Comparison of ENCODE assay signal across 1 cellular context in the genomic region with DNA sequence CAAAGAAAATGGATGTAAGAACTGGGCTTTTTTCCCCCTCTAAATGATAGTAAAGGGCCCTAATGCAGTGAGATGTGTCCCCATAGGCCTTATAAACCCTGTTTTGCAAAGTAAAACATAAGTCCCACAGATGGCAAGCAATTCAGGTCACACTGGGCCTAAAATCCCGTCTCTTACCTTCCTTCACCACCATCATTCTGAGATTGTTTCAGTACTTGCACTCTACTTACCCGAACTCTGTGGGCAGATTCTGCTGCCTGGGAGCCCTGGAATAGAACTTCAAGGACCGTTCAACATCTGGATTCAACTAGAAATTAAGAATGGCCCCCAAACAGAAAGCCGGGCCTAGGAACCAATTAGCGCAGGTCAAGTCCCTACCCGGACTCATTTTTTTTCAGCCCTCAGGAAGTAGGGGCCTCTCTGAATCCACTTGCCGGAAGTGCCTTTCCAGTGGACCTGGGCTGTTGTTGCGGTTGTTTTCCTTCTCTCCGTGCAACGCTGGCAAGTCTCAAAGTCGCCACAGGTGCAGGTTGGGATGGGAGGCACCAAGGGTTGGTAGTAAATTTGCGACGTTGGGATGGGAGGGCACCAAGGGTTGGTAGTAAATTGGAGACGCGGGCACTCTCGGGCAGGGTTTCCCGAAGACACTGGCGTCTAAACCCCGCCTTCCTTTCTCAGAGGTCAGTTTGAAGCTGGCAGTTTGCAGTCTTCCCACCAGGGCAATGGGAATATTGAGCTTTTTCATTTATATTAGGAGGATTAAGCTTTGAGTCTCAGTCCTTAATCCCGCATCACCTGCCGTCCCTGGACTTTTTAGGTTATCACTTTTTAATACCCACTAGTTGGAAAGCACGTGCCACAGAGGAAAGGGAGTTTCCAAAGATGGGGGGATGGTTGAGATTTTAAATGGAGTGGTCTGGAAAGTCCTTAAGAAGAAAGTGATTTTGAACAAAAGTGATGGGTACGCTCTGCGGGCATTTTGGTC.
A peak's percentile ranks its signal among the peaks of the same experiment; 100 is the strongest.
TF ChIP-seq lines count a peak whose summit lies in the region.

A gene with protein sequence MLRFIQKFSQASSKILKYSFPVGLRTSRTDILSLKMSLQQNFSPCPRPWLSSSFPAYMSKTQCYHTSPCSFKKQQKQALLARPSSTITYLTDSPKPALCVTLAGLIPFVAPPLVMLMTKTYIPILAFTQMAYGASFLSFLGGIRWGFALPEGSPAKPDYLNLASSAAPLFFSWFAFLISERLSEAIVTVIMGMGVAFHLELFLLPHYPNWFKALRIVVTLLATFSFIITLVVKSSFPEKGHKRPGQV (plus strand): TSS at position 429 of the 985 bp plus-strand sequence. CDS start 2,888 bp downstream, outside the sequence.

TF ChIP-seq in HepG2, 621 proteins besides CTCF, POLR2A, EP300 and RAD21 (continued from another document and continues in another):
- TF ChIP-seq, protein P1, sequence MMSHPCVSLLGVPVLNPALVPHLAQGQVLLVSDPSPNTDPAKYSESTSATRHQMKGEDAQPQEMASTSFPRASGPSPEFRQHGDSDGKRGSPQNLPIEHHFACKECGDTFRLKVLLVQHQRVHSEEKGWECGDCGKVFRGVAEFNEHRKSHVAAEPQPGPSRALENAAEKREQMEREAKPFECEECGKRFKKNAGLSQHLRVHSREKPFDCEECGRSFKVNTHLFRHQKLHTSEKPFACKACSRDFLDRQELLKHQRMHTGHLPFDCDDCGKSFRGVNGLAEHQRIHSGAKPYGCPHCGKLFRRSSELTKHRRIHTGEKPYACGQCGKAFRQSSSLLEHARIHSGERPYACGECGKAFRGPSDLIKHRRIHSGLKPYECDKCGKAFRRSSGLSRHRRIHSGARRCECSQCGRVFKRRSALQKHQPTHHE (CRISPR knock-in tag; IDR thresholded peaks at IDR 0.05; ENCODE audit: borderline replicate concordance): 0 out of 2 replicates have a peak, but pooled peaks have one; percentile 45
- TF ChIP-seq ZNF367 (CRISPR knock-in tag; IDR thresholded peaks at IDR 0.05; ENCODE audit: borderline replicate concordance) (0 out of 2 replicates have a peak, but pooled peaks have one; percentile 31), ZNF614 (CRISPR knock-in tag; IDR thresholded peaks at IDR 0.05; ENCODE audit: borderline replicate concordance) (peak; percentile 42; the same call in 1 of the 2 replicates), ZNF788 (CRISPR knock-in tag; IDR thresholded peaks at IDR 0.05; ENCODE audit: borderline replicate concordance) (peak; percentile 44; the same call in 1 of the 2 replicates), ZNF816 (CRISPR knock-in tag; IDR thresholded peaks at IDR 0.05; ENCODE audit: borderline replicate concordance) (no peak; the same call in 1 of the 2 replicates), TOPORS (CRISPR knock-in tag; IDR thresholded peaks at IDR 0.05) (no peak), ATRX (CRISPR knock-in tag; IDR thresholded peaks at IDR 0.05; ENCODE audit: borderline replicate concordance) (no peak), ZNF263 (CRISPR knock-in tag; IDR thresholded peaks at IDR 0.05) (no peak), NR2F2 (IDR thresholded peaks at IDR 0.05; ENCODE audit: borderline replicate concordance, low read depth) (peak; percentile 61; the same call in 1 of the 2 replicates), ZNF703 (CRISPR knock-in tag; IDR thresholded peaks at IDR 0.05; ENCODE audit: borderline replicate concordance) (no peak), ADNP (CRISPR knock-in tag; IDR thresholded peaks at IDR 0.05) (no peak), MBD4 (IDR thresholded peaks at IDR 0.05; ENCODE audit: borderline replicate concordance, low read length) (no peak), MTF1 (CRISPR knock-in tag; IDR thresholded peaks at IDR 0.05) (no peak), SMARCC2 (IDR thresholded peaks at IDR 0.05) (no peak), NR3C1 (CRISPR knock-in tag; IDR thresholded peaks at IDR 0.05) (no peak), ZNF572 (CRISPR knock-in tag; IDR thresholded peaks at IDR 0.05) (0 out of 2 replicates have a peak, but pooled peaks have one; percentile 69), ZNF781 (CRISPR knock-in tag; IDR thresholded peaks at IDR 0.05; ENCODE audit: borderline replicate concordance, not compliant biosample characterization) (peak; percentile 81), ZNF577 (CRISPR knock-in tag; IDR thresholded peaks at IDR 0.05; ENCODE audit: borderline replicate concordance, low read depth) (no peak), IKZF4 (CRISPR knock-in tag; IDR thresholded peaks at IDR 0.05; ENCODE audit: borderline replicate concordance, low read depth, not compliant biosample characterization) (no peak), DPF2 (CRISPR knock-in tag; IDR thresholded peaks at IDR 0.05; ENCODE audit: borderline replicate concordance, low read depth) (no peak), ZNF160 (CRISPR knock-in tag; IDR thresholded peaks at IDR 0.05) (0 out of 2 replicates have a peak, but pooled peaks have one; percentile 55), ZNF143 (CRISPR knock-in tag; IDR thresholded peaks at IDR 0.05) (peak; percentile 79), ZNF296 (CRISPR knock-in tag; conservative IDR thresholded peaks at IDR 0.05) (no peak), SNAPC2 (CRISPR knock-in tag; IDR thresholded peaks at IDR 0.05) (peak; percentile 71; the same call in 1 of the 2 replicates), ZNF629 (CRISPR knock-in tag; conservative IDR thresholded peaks at IDR 0.05) (peak; percentile 94), ARID2 (CRISPR knock-in tag; IDR thresholded peaks at IDR 0.05; ENCODE audit: borderline replicate concordance) (peak; percentile 88; the same call in 1 of the 2 replicates), FOXO1 (CRISPR knock-in tag; IDR thresholded peaks at IDR 0.05) (peak; percentile 60), FOXP1 (IDR thresholded peaks at IDR 0.05) (no peak), FOXP1 (CRISPR knock-in tag; IDR thresholded peaks at IDR 0.05) (peak; percentile 57), PITX1 (CRISPR knock-in tag; IDR thresholded peaks at IDR 0.05) (peak; percentile 63; the same call in 1 of the 2 replicates), ATF7-NPFF (CRISPR knock-in tag; IDR thresholded peaks at IDR 0.05; ENCODE audit: low read depth) (peak; percentile 40; the same call in 1 of the 2 replicates), EED (CRISPR knock-in tag; IDR thresholded peaks at IDR 0.05) (no peak), ZSCAN22 (CRISPR knock-in tag; IDR thresholded peaks at IDR 0.05) (no peak), ZEB1 (IDR thresholded peaks at IDR 0.05; ENCODE audit: insufficient replicate concordance, low read depth) (peak; percentile 78), ZNF10 (CRISPR knock-in tag; IDR thresholded peaks at IDR 0.05; ENCODE audit: borderline replicate concordance, low read depth) (no peak), SIX4 (CRISPR knock-in tag; IDR thresholded peaks at IDR 0.05) (no peak), SUZ12 (IDR thresholded peaks at IDR 0.05; ENCODE audit: low read depth, low read length) (no peak), ZNF331 (CRISPR knock-in tag; IDR thresholded peaks at IDR 0.05) (peak; percentile 47; the same call in 1 of the 2 replicates), TMF1 (CRISPR knock-in tag; IDR thresholded peaks at IDR 0.05; ENCODE audit: low read depth) (peak; percentile 56; the same call in 1 of the 2 replicates), HMG20A (CRISPR knock-in tag; IDR thresholded peaks at IDR 0.05; ENCODE audit: borderline replicate concordance) (no peak), ZNF792 (CRISPR knock-in tag; IDR thresholded peaks at IDR 0.05) (no peak; the same call in 1 of the 2 replicates), ZNF775 (CRISPR knock-in tag; IDR thresholded peaks at IDR 0.05; ENCODE audit: borderline replicate concordance) (no peak), JUNB (CRISPR knock-in tag; IDR thresholded peaks at IDR 0.05; ENCODE audit: borderline replicate concordance) (no peak; the same call in 1 of the 2 replicates)
- TF ChIP-seq, protein P2, sequence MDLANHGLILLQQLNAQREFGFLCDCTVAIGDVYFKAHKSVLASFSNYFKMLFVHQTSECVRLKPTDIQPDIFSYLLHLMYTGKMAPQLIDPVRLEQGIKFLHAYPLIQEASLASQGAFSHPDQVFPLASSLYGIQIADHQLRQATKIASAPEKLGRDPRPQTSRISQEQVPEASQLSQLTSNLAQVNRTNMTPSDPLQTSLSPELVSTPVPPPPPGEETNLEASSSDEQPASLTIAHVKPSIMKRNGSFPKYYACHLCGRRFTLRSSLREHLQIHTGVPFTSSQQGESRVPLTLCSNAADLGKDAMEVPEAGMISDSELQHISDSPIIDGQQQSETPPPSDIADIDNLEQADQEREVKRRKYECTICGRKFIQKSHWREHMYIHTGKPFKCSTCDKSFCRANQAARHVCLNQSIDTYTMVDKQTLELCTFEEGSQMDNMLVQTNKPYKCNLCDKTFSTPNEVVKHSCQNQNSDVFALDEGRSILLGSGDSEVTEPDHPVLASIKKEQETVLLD (CRISPR knock-in tag; IDR thresholded peaks at IDR 0.05; ENCODE audit: low read depth): peak; percentile 38; the same call in 1 of the 2 replicates
- TF ChIP-seq, protein P3, sequence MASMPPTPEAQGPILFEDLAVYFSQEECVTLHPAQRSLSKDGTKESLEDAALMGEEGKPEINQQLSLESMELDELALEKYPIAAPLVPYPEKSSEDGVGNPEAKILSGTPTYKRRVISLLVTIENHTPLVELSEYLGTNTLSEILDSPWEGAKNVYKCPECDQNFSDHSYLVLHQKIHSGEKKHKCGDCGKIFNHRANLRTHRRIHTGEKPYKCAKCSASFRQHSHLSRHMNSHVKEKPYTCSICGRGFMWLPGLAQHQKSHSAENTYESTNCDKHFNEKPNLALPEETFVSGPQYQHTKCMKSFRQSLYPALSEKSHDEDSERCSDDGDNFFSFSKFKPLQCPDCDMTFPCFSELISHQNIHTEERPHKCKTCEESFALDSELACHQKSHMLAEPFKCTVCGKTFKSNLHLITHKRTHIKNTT (CRISPR knock-in tag; IDR thresholded peaks at IDR 0.05): no peak
- TF ChIP-seq, protein P4, sequence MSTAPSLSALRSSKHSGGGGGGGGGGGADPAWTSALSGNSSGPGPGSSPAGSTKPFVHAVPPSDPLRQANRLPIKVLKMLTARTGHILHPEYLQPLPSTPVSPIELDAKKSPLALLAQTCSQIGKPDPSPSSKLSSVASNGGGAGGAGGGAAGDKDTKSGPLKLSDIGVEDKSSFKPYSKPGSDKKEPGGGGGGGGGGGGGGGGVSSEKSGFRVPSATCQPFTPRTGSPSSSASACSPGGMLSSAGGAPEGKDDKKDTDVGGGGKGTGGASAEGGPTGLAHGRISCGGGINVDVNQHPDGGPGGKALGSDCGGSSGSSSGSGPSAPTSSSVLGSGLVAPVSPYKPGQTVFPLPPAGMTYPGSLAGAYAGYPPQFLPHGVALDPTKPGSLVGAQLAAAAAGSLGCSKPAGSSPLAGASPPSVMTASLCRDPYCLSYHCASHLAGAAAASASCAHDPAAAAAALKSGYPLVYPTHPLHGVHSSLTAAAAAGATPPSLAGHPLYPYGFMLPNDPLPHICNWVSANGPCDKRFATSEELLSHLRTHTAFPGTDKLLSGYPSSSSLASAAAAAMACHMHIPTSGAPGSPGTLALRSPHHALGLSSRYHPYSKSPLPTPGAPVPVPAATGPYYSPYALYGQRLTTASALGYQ (CRISPR knock-in tag; IDR thresholded peaks at IDR 0.05): peak; percentile 77; the same call in 1 of the 2 replicates
- TF ChIP-seq, protein P5, sequence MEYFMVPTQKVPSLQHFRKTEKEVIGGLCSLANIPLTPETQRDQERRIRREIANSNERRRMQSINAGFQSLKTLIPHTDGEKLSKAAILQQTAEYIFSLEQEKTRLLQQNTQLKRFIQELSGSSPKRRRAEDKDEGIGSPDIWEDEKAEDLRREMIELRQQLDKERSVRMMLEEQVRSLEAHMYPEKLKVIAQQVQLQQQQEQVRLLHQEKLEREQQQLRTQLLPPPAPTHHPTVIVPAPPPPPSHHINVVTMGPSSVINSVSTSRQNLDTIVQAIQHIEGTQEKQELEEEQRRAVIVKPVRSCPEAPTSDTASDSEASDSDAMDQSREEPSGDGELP (IDR thresholded peaks at IDR 0.05; ENCODE audit: borderline replicate concordance, low read depth): no peak
- TF ChIP-seq, protein P6, sequence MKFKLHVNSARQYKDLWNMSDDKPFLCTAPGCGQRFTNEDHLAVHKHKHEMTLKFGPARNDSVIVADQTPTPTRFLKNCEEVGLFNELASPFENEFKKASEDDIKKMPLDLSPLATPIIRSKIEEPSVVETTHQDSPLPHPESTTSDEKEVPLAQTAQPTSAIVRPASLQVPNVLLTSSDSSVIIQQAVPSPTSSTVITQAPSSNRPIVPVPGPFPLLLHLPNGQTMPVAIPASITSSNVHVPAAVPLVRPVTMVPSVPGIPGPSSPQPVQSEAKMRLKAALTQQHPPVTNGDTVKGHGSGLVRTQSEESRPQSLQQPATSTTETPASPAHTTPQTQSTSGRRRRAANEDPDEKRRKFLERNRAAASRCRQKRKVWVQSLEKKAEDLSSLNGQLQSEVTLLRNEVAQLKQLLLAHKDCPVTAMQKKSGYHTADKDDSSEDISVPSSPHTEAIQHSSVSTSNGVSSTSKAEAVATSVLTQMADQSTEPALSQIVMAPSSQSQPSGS (CRISPR knock-in tag; IDR thresholded peaks at IDR 0.05): peak; percentile 59; the same call in 1 of the 2 replicates
- TF ChIP-seq, protein P7, sequence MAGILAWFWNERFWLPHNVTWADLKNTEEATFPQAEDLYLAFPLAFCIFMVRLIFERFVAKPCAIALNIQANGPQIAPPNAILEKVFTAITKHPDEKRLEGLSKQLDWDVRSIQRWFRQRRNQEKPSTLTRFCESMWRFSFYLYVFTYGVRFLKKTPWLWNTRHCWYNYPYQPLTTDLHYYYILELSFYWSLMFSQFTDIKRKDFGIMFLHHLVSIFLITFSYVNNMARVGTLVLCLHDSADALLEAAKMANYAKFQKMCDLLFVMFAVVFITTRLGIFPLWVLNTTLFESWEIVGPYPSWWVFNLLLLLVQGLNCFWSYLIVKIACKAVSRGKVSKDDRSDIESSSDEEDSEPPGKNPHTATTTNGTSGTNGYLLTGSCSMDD (CRISPR knock-in tag; IDR thresholded peaks at IDR 0.05): no peak
- TF ChIP-seq, protein P8, sequence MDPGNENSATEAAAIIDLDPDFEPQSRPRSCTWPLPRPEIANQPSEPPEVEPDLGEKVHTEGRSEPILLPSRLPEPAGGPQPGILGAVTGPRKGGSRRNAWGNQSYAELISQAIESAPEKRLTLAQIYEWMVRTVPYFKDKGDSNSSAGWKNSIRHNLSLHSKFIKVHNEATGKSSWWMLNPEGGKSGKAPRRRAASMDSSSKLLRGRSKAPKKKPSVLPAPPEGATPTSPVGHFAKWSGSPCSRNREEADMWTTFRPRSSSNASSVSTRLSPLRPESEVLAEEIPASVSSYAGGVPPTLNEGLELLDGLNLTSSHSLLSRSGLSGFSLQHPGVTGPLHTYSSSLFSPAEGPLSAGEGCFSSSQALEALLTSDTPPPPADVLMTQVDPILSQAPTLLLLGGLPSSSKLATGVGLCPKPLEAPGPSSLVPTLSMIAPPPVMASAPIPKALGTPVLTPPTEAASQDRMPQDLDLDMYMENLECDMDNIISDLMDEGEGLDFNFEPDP (CRISPR knock-in tag; conservative IDR thresholded peaks at IDR 0.05): no peak
- TF ChIP-seq, protein P9, sequence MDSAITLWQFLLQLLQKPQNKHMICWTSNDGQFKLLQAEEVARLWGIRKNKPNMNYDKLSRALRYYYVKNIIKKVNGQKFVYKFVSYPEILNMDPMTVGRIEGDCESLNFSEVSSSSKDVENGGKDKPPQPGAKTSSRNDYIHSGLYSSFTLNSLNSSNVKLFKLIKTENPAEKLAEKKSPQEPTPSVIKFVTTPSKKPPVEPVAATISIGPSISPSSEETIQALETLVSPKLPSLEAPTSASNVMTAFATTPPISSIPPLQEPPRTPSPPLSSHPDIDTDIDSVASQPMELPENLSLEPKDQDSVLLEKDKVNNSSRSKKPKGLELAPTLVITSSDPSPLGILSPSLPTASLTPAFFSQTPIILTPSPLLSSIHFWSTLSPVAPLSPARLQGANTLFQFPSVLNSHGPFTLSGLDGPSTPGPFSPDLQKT (CRISPR knock-in tag; IDR thresholded peaks at IDR 0.05; ENCODE audit: borderline replicate concordance): no peak
- TF ChIP-seq, protein P10, sequence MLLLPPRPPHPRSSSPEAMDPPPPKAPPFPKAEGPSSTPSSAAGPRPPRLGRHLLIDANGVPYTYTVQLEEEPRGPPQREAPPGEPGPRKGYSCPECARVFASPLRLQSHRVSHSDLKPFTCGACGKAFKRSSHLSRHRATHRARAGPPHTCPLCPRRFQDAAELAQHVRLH (CRISPR knock-in tag; IDR thresholded peaks at IDR 0.05; ENCODE audit: borderline replicate concordance, low read depth): peak; percentile 66; the same call in 1 of the 2 replicates
